Comparison of ENCODE assay signal across 8 cellular contexts in the genomic region with DNA sequence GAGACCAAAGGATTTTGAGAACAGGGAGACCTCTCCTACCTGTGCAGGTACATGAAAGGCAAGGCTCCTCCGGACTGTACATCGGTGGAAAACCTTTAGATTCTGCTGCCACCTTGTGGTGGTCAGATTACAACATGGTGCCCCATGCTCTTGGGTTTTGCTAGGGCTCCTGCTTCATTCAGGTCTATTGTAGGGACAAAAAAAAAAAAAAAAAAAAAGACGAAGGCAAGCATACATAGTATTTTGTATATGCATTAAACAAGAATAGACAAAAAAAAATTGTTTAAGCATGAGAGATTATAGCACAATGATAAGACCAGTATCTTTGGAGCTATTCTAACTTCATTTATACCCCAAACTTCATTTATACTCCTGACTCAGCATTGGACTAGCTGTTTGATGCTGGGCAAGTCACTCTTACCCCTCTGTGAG. TPM values are rescaled to one million over a fixed set of nuclear protein-coding genes. Genes with fewer than 3 reads are reported as not detected.
DNase-seq lines count a peak whose midpoint lies in the region; ATAC-seq, FAIRE-seq and TF ChIP-seq lines count a peak whose summit lies in the region.

No MANE protein-coding gene starts in this region.

- H3K4me3 Mint-ChIP-seq in T-helper 2 cell treated with Interferon-gamma antibody and Interleukin-4, amounts not matched to agents 5 μg/mL and 100 μg/mL, for 36 hours, result no peak overlapping the region
- no peak overlapping the region for H3K4me3 Mint-ChIP-seq in astrocyte (ENCODE audit: unreplicated experiment)

- H3K27ac ChIP-seq in DND-41 (ENCODE audit: low read length) (no peak overlapping the region), astrocyte (ENCODE audit: low read depth, low read length) (no peak overlapping the region), iPS DF 6.9 (ENCODE audit: low read length) (no peak overlapping the region)

- FAIRE-seq in astrocyte (lab: Jason Lieb, UNC), result peak; percentile 17

- peaks cover 59% of the 10 kb centered on the region for H3K27me3 Mint-ChIP-seq in T-helper 2 cell treated with Interferon-gamma antibody and Interleukin-4, amounts not matched to agents 5 μg/mL and 100 μg/mL, for 36 hours (ENCODE audit: low read depth)
- peaks cover 32% of the 10 kb centered on the region for H3K27me3 Mint-ChIP-seq in astrocyte (ENCODE audit: low read depth, unreplicated experiment)

- H3K4me3 ChIP-seq in DND-41 (ENCODE audit: low read depth in 1 of 2, low read length in 2 of 2), result no peak overlapping the region
- no peak overlapping the region for H3K4me3 ChIP-seq in astrocyte (ENCODE audit: insufficient read depth, low read depth, low read length)
- no peak overlapping the region for H3K4me3 ChIP-seq in iPS DF 6.9 (ENCODE audit: low read length)

- peaks cover 4% of the 10 kb centered on the region; the same call in 1 of the 2 replicates for H3K4me1 ChIP-seq in DND-41 (ENCODE audit: insufficient read depth, low read length)
- peaks cover 8% of the 10 kb centered on the region for H3K4me1 ChIP-seq in astrocyte (ENCODE audit: insufficient read depth, low read length)
- peaks cover 3% of the 10 kb centered on the region; the same call in 1 of the 2 replicates for H3K4me1 ChIP-seq in iPS DF 6.9 (ENCODE audit: control insufficient read depth, insufficient read depth, low read length)

- TF ChIP-seq CTCF in DND-41 (IDR thresholded peaks at IDR 0.05; ENCODE audit: borderline replicate concordance, extremely low read depth, low read length, poor library complexity, severe bottlenecking) (peak; percentile 75), astrocyte (IDR thresholded peaks at IDR 0.05; ENCODE audit: insufficient read depth, low read depth, low read length) (peak; percentile 57)

- DNase-seq in DND-41 (peak; percentile 46), H4 (ENCODE audit: low spot score) (peak; percentile 56), NCI-H1092 (lab: John Stamatoyannopoulos, UW) (peak; percentile 36), astrocyte (ENCODE audit: low read depth) (peak; percentile 18), iPS DF 6.9 (ENCODE audit: low read depth, low spot score) (peak; percentile 81), GF-D8 (lab: John Stamatoyannopoulos, UW) (no peak)
- peak; percentile 28 for DNase-seq in T-helper 2 cell treated with Interferon-gamma antibody and Interleukin-4, amounts not matched to agents 5 μg/mL and 100 μg/mL, for 36 hours (ENCODE audit: low spot score)
- peak in 2 of 3 donors; percentile 44 to 63 for DNase-seq in stimulated activated CD4-positive, alpha-beta T cell treated with anti-CD3 and anti-CD28 coated beads, Interleukin-12 subunit alpha, Interleukin-12 subunit beta, amount 100 ng/mL, for 48 hours (ENCODE audit: low read depth in 2 of 3, low spot score in 1 of 3)

- H3K27me3 ChIP-seq in DND-41 (ENCODE audit: insufficient read depth, low read length, poor library complexity), result peaks cover 3% of the 10 kb centered on the region
- H3K27me3 ChIP-seq in astrocyte (ENCODE audit: insufficient read depth, low read length), result peaks cover 29% of the 10 kb centered on the region
- H3K27me3 ChIP-seq in iPS DF 6.9 (ENCODE audit: control insufficient read depth, insufficient read depth, low read length), result no peaks in the 10 kb centered on the region

- no peaks in the 10 kb centered on the region for H3K9me3 Mint-ChIP-seq in T-helper 2 cell treated with Interferon-gamma antibody and Interleukin-4, amounts not matched to agents 5 μg/mL and 100 μg/mL, for 36 hours
- H3K9me3 Mint-ChIP-seq in astrocyte (ENCODE audit: unreplicated experiment), result no peaks in the 10 kb centered on the region

- ATAC-seq in DND-41 (ENCODE audit: insufficient read depth, low read depth), result 0 out of 3 replicates have a peak, but pooled peaks have one; percentile 49

- no CpG with 5 or more reads among the region's 3 CpGs for WGBS in iPS DF 6.9 (ENCODE audit: insufficient coverage, insufficient read length)

- H3K9me3 ChIP-seq in DND-41 (ENCODE audit: insufficient read depth, low read length, severe bottlenecking), result no peaks in the 10 kb centered on the region
- H3K9me3 ChIP-seq in astrocyte (ENCODE audit: insufficient read depth, low read depth, low read length), result no peaks in the 10 kb centered on the region
- no peaks in the 10 kb centered on the region for H3K9me3 ChIP-seq in iPS DF 6.9 (ENCODE audit: control insufficient read depth, insufficient read depth, low read length)

- H3K36me3 Mint-ChIP-seq in T-helper 2 cell treated with Interferon-gamma antibody and Interleukin-4, amounts not matched to agents 5 μg/mL and 100 μg/mL, for 36 hours (ENCODE audit: low read depth), result no peaks in the 10 kb centered on the region
- H3K36me3 Mint-ChIP-seq in astrocyte (ENCODE audit: low read depth, unreplicated experiment), result no peaks in the 10 kb centered on the region

- H3K79me2 ChIP-seq in DND-41 (ENCODE audit: insufficient read depth, low read length), result no peaks in the 10 kb centered on the region
- no peaks in the 10 kb centered on the region for H3K79me2 ChIP-seq in astrocyte (ENCODE audit: insufficient read depth, low read length)

- no peak overlapping the region for H2AFZ ChIP-seq in DND-41 (ENCODE audit: low read depth, low read length)
- no peak overlapping the region for H2AFZ ChIP-seq in astrocyte (ENCODE audit: low read depth, low read length)

- H3K4me2 ChIP-seq in DND-41 (ENCODE audit: insufficient read depth, low read length) (no peak overlapping the region), astrocyte (ENCODE audit: low read length) (no peak overlapping the region)

- H3K27ac Mint-ChIP-seq in T-helper 2 cell treated with Interferon-gamma antibody and Interleukin-4, amounts not matched to agents 5 μg/mL and 100 μg/mL, for 36 hours, result no peak overlapping the region
- H3K27ac Mint-ChIP-seq in astrocyte (ENCODE audit: unreplicated experiment), result no peak overlapping the region

- H3K36me3 ChIP-seq in DND-41 (ENCODE audit: insufficient read depth, low read length) (no peaks in the 10 kb centered on the region), astrocyte (ENCODE audit: insufficient read depth, low read length) (no peaks in the 10 kb centered on the region), iPS DF 6.9 (ENCODE audit: control insufficient read depth, insufficient read depth, low read length) (no peaks in the 10 kb centered on the region)

- H4K20me1 ChIP-seq in DND-41 (ENCODE audit: insufficient read depth, low read length), result no peaks in the 10 kb centered on the region
- no peaks in the 10 kb centered on the region for H4K20me1 ChIP-seq in astrocyte (ENCODE audit: insufficient read depth, low read length)

- H3K4me1 Mint-ChIP-seq in T-helper 2 cell treated with Interferon-gamma antibody and Interleukin-4, amounts not matched to agents 5 μg/mL and 100 μg/mL, for 36 hours (ENCODE audit: low read depth), result peaks cover 11% of the 10 kb centered on the region
- H3K4me1 Mint-ChIP-seq in astrocyte (ENCODE audit: low read depth, unreplicated experiment), result no peaks in the 10 kb centered on the region

- H3K9ac ChIP-seq in DND-41 (ENCODE audit: low read depth, low read length) (no peak overlapping the region), astrocyte (ENCODE audit: low read length) (no peak overlapping the region)

RNA-seq across cellular contexts. Expression of gene SPR, which starts 27.4 kb away (rescaled TPM):
- total RNA-seq in H4 (2014; rRNA removed; shearing (Covaris generic)), result 47.6 and 52.5 TPM in 2 replicates
- 23.6 TPM in 2 replicates for total RNA-seq in astrocyte

RNA-seq across cellular contexts. Expression of gene EXOC6B, which starts 34.0 kb away (rescaled TPM):
- 9.0 and 10.9 TPM in 2 replicates for total RNA-seq in H4 (2014; rRNA removed; shearing (Covaris generic))
- total RNA-seq in astrocyte, result 26.2 and 31.8 TPM in 2 replicates

RNA-seq across cellular contexts. Expression of gene EMX1, which starts 57.5 kb away (rescaled TPM):
- not detected in 2 replicates for total RNA-seq in H4 (2014; rRNA removed; shearing (Covaris generic))
- total RNA-seq in astrocyte, result 0.48 TPM in 1 of 2 replicates, not detected in the other
